ENCODE assay signal across 8 cellular contexts in genomic region chr14:105249175-105250007, GRCh38. TPM values are rescaled to one million over a fixed set of nuclear protein-coding genes. Genes with fewer than 3 reads are reported as not detected.
A peak's percentile ranks its signal among the peaks of the same experiment; 100 is the strongest.
DNase-seq lines count a peak whose midpoint lies in the region; ATAC-seq and TF ChIP-seq lines count a peak whose summit lies in the region.

No MANE protein-coding gene starts in this region.

- TF ChIP-seq POLR2A in esophagus squamous epithelium (IDR thresholded peaks at IDR 0.05) (no peak), ovary (IDR thresholded peaks at IDR 0.05) (no peak)

- DNase-seq in ELF-1 (ENCODE audit: low read depth, low spot score) (peak; percentile 29), RWPE2 (ENCODE audit: low spot score) (peak; percentile 72), esophagus squamous epithelium (lab: John Stamatoyannopoulos, UW) (no peak), ovary (peak in 3 of 5 donors; percentile 23 to 49 (median 38)), NK-92 (lab: John Stamatoyannopoulos, UW; ENCODE audit: unreplicated experiment) (no peak), NCI-H1694 treated with DMSO at 0.1 percent for 48 hours (lab: John Stamatoyannopoulos, UW) (no peak)

- peak; percentile 7; the same call in 1 of the 3 replicates for ATAC-seq in RWPE2 (ENCODE audit: low read depth)
- no peak for ATAC-seq in GM19455 (IDR thresholded peaks at IDR 0.05; ENCODE audit: unreplicated experiment)
- ATAC-seq in GM18519 (IDR thresholded peaks at IDR 0.05; ENCODE audit: low FRiP score, unreplicated experiment), result no peak

- no peak for TF ChIP-seq EP300 in ovary (IDR thresholded peaks at IDR 0.05)

- H3K4me3 ChIP-seq in RWPE2 (ENCODE audit: severe bottlenecking) (peak overlapping the region; percentile 97), esophagus squamous epithelium (peak overlapping the region; percentile 49 to 82 (median 70)), ovary (peak overlapping the region; percentile 66)

- H3K27ac ChIP-seq in RWPE2 (ENCODE audit: poor library complexity, severe bottlenecking), result peak overlapping the region; percentile 65
- peak overlapping the region; percentile 87 to 99 (median 98) for H3K27ac ChIP-seq in esophagus squamous epithelium
- peak overlapping the region; percentile 80 to 95 for H3K27ac ChIP-seq in ovary

- H3K4me1 ChIP-seq in RWPE2 (ENCODE audit: insufficient read depth, poor library complexity, severe bottlenecking) (peaks cover 6% of the 10 kb centered on the region), esophagus squamous epithelium (peaks cover 16 to 37% (median 19%) of the 10 kb centered on the region in 3 donors), ovary (ENCODE audit: insufficient read depth) (peaks cover 8% of the 10 kb centered on the region)

- TF ChIP-seq CTCF in RWPE2 (IDR thresholded peaks at IDR 0.05; ENCODE audit: poor library complexity, severe bottlenecking) (no peak), esophagus squamous epithelium (IDR thresholded peaks at IDR 0.05) (peak in 1 of 6 experiments; percentile 5), ovary (IDR thresholded peaks at IDR 0.05) (no peak)

- H3K27me3 ChIP-seq in RWPE2 (ENCODE audit: insufficient read depth, poor library complexity, severe bottlenecking) (no peaks in the 10 kb centered on the region), esophagus squamous epithelium (no peaks in the 10 kb centered on the region), ovary (no peaks in the 10 kb centered on the region)

- 52 to 73% methylated on average over 9 to 12 of the region's 63 CpGs for WGBS in esophagus squamous epithelium, 2 donors
- WGBS in ovary, 3 donors, result 42 to 48% (median 47%) methylated on average over 53 to 63 of the region's 63 CpGs

- H3K9me3 ChIP-seq in RWPE2 (ENCODE audit: severe bottlenecking) (no peaks in the 10 kb centered on the region), esophagus squamous epithelium (no peaks in the 10 kb centered on the region), ovary (no peaks in the 10 kb centered on the region)

- H3K36me3 ChIP-seq in RWPE2 (ENCODE audit: low read depth) (peaks cover 51% of the 10 kb centered on the region), esophagus squamous epithelium (peaks cover 5 to 60% (median 7%) of the 10 kb centered on the region in 3 donors), ovary (no peaks in the 10 kb centered on the region)

- intact Hi-C loops in esophagus squamous epithelium (cut with DNase I), result no loop called here
- intact Hi-C loops in ovary (cut with DNase I), result no loop called here

RNA-seq across cellular contexts. Expression of gene BTBD6, which starts 1.1 kb away (rescaled TPM):
- total RNA-seq in esophagus squamous epithelium (10 to 100 TPM; 41.0 to 52.7 (median 46.9) TPM), ovary (10 to 100 TPM; 19.3 to 40.1 (median 34.4) TPM)
- 10 to 100 TPM; 16.6 to 39.2 TPM for polyA plus RNA-seq in ovary

RNA-seq across cellular contexts. Expression of gene BRF1, which starts 51.4 kb away (rescaled TPM):
- total RNA-seq in esophagus squamous epithelium, result 10 to 100 TPM; 22.2 to 37.9 (median 26.2) TPM
- total RNA-seq in ovary, result 10 to 100 TPM; 33.3 to 47.3 (median 38.5) TPM
- 10 to 100 TPM; 20.4 to 23.9 TPM for polyA plus RNA-seq in ovary

Comparison
In these comparisons a context has a peak if more than half of its experiments do, and no peak if none do; other contexts are left out.
1. DNase-seq: peak in ELF-1 (single experiment), RWPE2 (single experiment) and ovary (3 of 5); none in esophagus squamous epithelium (single experiment), NK-92 (single experiment) and NCI-H1694 treated with DMSO at 0.1 percent for 48 hours (single experiment).
2. Peak in every context shown above with its lines, with median percentiles within 50 percentile points of each other: H3K27ac ChIP-seq and H3K4me3 ChIP-seq.